Comparison of ENCODE assay signal across 8 cellular contexts in the genomic region with DNA sequence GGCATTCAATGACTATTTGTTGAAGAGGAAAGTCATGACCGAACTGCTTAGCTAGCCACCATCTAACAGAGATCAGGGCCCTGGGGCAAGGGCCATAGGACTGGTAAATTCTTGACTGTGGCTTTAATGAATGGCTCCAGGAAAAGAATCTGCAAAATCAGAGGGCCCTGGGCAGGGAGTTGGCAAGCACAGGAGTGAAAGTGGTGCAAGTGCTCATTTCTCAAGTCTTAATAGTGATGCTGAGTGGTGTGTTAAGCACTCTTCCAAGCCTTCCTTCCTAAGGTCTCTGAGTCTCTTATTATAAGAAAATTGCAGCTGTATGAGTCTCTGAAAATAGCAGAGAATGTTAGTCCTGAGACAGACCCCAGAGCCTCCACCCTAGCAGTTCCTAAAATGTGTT.
"Had no signal": no experiment of that assay in that cellular context is flagged by ENCODE, and none has a peak within 500 bp of the region (broad histone marks: within the 10 kb centered on the region; RNA-seq: fewer than 3 reads in every experiment).

No MANE protein-coding gene starts in this region.

- ATAC-seq: K562 had no signal

- H3K27ac ChIP-seq: GM23248 had no signal

- H2AFZ ChIP-seq: GM23248 had no signal

- H3K4me3 Mint-ChIP-seq: H9 had no signal

- FAIRE-seq: H54, HTR-8/SVneo, K562 had no signal

- H3K4me3 ChIP-seq: GM23248, K562 had no signal

- H3K9me3 Mint-ChIP-seq: H9 had no signal

- DNase-seq: GM23248, GOT3, H9, HCEC 1CT, IMR-90 had no signal

- H3K9ac ChIP-seq: GM23248 had no signal
